19 cellular contexts compared by ENCODE assay signal in genomic region chr4:185626798-185627197, GRCh38.
"Had no signal": no experiment of that assay in that cellular context is flagged by ENCODE, and none has a peak within 500 bp of the region (broad histone marks: within the 10 kb centered on the region; RNA-seq: fewer than 3 reads in every experiment).

No MANE protein-coding gene starts in this region.

- H3K9me3 ChIP-seq: colonic mucosa, esophagus muscularis mucosa, gastroesophageal sphincter, heart left ventricle, lower lobe of right lung had no signal

- DNase-seq: cerebellar nuclear complex; colonic mucosa; cortex of kidney; effector CD8-positive, alpha-beta T cell; effector memory CD8-positive, alpha-beta T cell; endodermal cell; foreskin keratinocyte; heart left ventricle; hippocampal formation; left cardiac atrium; left ventricle myocardium superior; lower lobe of right lung; mesendoderm; midbrain had no signal

- H3K4me1 Mint-ChIP-seq: endodermal cell, memory B cell had no signal

- H3K27ac Mint-ChIP-seq: dendritic cell treated with granulocyte-macrophage colony-stimulating factor and Interleukin-4, amounts not matched to agents 40 ng/mL and 50 ng/mL, for 4 days; effector memory CD8-positive, alpha-beta T cell; endodermal cell; memory B cell had no signal

- H3K36me3 Mint-ChIP-seq: memory B cell had no signal

- H3K4me1 ChIP-seq: colonic mucosa, esophagus muscularis mucosa, foreskin keratinocyte, gastroesophageal sphincter, lower lobe of right lung had no signal

- H3K27ac ChIP-seq: colonic mucosa, esophagus muscularis mucosa, foreskin keratinocyte, gastroesophageal sphincter, lower lobe of right lung had no signal

- H3K4me3 ChIP-seq: colonic mucosa, esophagus muscularis mucosa, gastroesophageal sphincter, heart left ventricle, lower lobe of right lung had no signal

- ATAC-seq: effector memory CD8-positive, alpha-beta T cell; foreskin keratinocyte; gastroesophageal sphincter; left cardiac atrium; left lobe of liver; left ventricle myocardium superior; lower lobe of right lung had no signal

- H3K27me3 ChIP-seq: colonic mucosa, esophagus muscularis mucosa, foreskin keratinocyte, gastroesophageal sphincter, heart left ventricle had no signal

- H3K9me3 Mint-ChIP-seq: dendritic cell treated with granulocyte-macrophage colony-stimulating factor and Interleukin-4, amounts not matched to agents 40 ng/mL and 50 ng/mL, for 4 days; endodermal cell; memory B cell had no signal

- H3K4me3 Mint-ChIP-seq: dendritic cell treated with granulocyte-macrophage colony-stimulating factor and Interleukin-4, amounts not matched to agents 40 ng/mL and 50 ng/mL, for 4 days; effector memory CD8-positive, alpha-beta T cell; endodermal cell; memory B cell had no signal

- H3K36me3 ChIP-seq: colonic mucosa had no signal
